9 cellular contexts compared by ENCODE assay signal in genomic region chr6:25601797-25602679, GRCh38. TPM values are rescaled to one million over a fixed set of nuclear protein-coding genes. Genes with fewer than 3 reads are reported as not detected.
A peak's percentile ranks its signal among the peaks of the same experiment; 100 is the strongest.
DNase-seq lines count a peak whose midpoint lies in the region; ATAC-seq, FAIRE-seq and TF ChIP-seq lines count a peak whose summit lies in the region.
"Had no signal": no experiment of that assay in that cellular context is flagged by ENCODE, and none has a peak within 500 bp of the region (broad histone marks: within the 10 kb centered on the region; RNA-seq: fewer than 3 reads in every experiment).

No MANE protein-coding gene starts in this region.

- 29% methylated on average over 4 of the region's 4 CpGs for WGBS in A549 (ENCODE audit: missing lambda C conversion rate)
- WGBS in body of pancreas, 2 donors, result 12 to 16% methylated on average over 4 of the region's 4 CpGs
- WGBS in HepG2 (ENCODE audit: low lambda C conversion rate), result 35% methylated on average over 4 of the region's 4 CpGs

- H3K36me3 ChIP-seq in body of pancreas (replicated peaks in 1 of 2; ENCODE audit: insufficient read depth in 1 of 2, low read depth in 2 of 2) (no peaks in the 10 kb centered on the region), HepG2 (replicated peaks in 1 of 2; ENCODE audit: control insufficient read depth in 1 of 2, insufficient read depth in 2 of 2, low read length in 2 of 2) (no peaks in the 10 kb centered on the region)

- 0 out of 3 replicates have a peak, but pooled peaks cover 2% of the 10 kb centered on the region for H3K4me1 ChIP-seq in A549
- peaks cover 8% of the 10 kb centered on the region for H3K4me1 ChIP-seq in body of pancreas
- H3K4me1 ChIP-seq in HepG2 (ENCODE audit: insufficient read depth, low read length), result peaks cover 15% of the 10 kb centered on the region

- H3K4me3 Mint-ChIP-seq in activated T-cell treated with anti-CD3 and anti-CD28 coated beads, Interleukin-2, amount 50 U/mL, for 72 hours, result no peak overlapping the region
- H3K4me3 Mint-ChIP-seq: stimulated activated naive CD8-positive, alpha-beta T cell treated with anti-CD3 and anti-CD28 coated beads, Interleukin-15, Interleukin-2, amounts not matched to agents 100 ng/mL and 50 ng/mL, for 24 hours had no signal

- no TSS peak for BruUV-seq in HepG2 (replicated peaks; lab: Mats Ljungman, UMichigan)

- no peaks in the 10 kb centered on the region for H3K27me3 Mint-ChIP-seq in activated T-cell treated with anti-CD3 and anti-CD28 coated beads, Interleukin-2, amount 50 U/mL, for 72 hours (ENCODE audit: low read depth)
- H3K27me3 Mint-ChIP-seq: stimulated activated naive CD8-positive, alpha-beta T cell treated with anti-CD3 and anti-CD28 coated beads, Interleukin-15, Interleukin-2, amounts not matched to agents 100 ng/mL and 50 ng/mL, for 24 hours had no signal

- TF ChIP-seq CTCF in A549 (IDR thresholded peaks at IDR 0.05) (peak; percentile 64), body of pancreas (IDR thresholded peaks at IDR 0.05) (peak in 6 of 7 experiments; percentile 36 to 78 (median 73)), HepG2 (CRISPR knock-in tag; IDR thresholded peaks at IDR 0.05) (peak; percentile 66)

- peak; percentile 70 to 78 for TF ChIP-seq RAD21 in A549 (conservative IDR thresholded peaks at IDR 0.05 in 1 of 2, IDR thresholded peaks at IDR 0.05 in 1 of 2)
- peak; percentile 67; the same call in 1 of the 2 replicates for TF ChIP-seq RAD21 in HepG2 (CRISPR knock-in tag; IDR thresholded peaks at IDR 0.05)

- H3K9me3 Mint-ChIP-seq in activated T-cell treated with anti-CD3 and anti-CD28 coated beads, Interleukin-2, amount 50 U/mL, for 72 hours, result no peaks in the 10 kb centered on the region
- H3K9me3 Mint-ChIP-seq: stimulated activated naive CD8-positive, alpha-beta T cell treated with anti-CD3 and anti-CD28 coated beads, Interleukin-15, Interleukin-2, amounts not matched to agents 100 ng/mL and 50 ng/mL, for 24 hours had no signal

- ATAC-seq in A549 (0 out of 6 replicates have a peak, but pooled peaks of 1 of the 2 experiments have one; percentile 40), body of pancreas (no peak), HepG2 (no peak; the same call in 2 of the 3 replicates), HG03521 (IDR thresholded peaks at IDR 0.05; ENCODE audit: unreplicated experiment) (no peak)
- no peak for ATAC-seq in activated T-cell treated with anti-CD3 and anti-CD28 coated beads, Interleukin-2, amount 50 U/mL, for 72 hours (replicated peaks in 1 of 2)

- no peaks in the 10 kb centered on the region for H3K79me2 ChIP-seq in HepG2 (ENCODE audit: insufficient read depth, low read length)

- DNase-seq in A549 (ENCODE audit: low read depth in 1 of 2, low spot score in 1 of 2), result peak; percentile 28 to 42
- no peak for DNase-seq in GM12892 (ENCODE audit: insufficient read length)
- peak; percentile 83 for DNase-seq in NCI-H345 treated with DMSO at 0.1 percent for 48 hours (lab: John Stamatoyannopoulos, UW; ENCODE audit: unreplicated experiment)
- no peak for DNase-seq in body of pancreas
- DNase-seq in HepG2 (ENCODE audit: low spot score), result peak; percentile 60
- DNase-seq in activated T-cell treated with anti-CD3 and anti-CD28 coated beads, Interleukin-2, amount 50 U/mL, for 72 hours, result no peak
- DNase-seq in activated CD4-positive, CD25-positive, alpha-beta regulatory T cell (lab: John Stamatoyannopoulos, UW), result no peak

- H3K27ac Mint-ChIP-seq in activated T-cell treated with anti-CD3 and anti-CD28 coated beads, Interleukin-2, amount 50 U/mL, for 72 hours, result no peak overlapping the region
- H3K27ac Mint-ChIP-seq: stimulated activated naive CD8-positive, alpha-beta T cell treated with anti-CD3 and anti-CD28 coated beads, Interleukin-15, Interleukin-2, amounts not matched to agents 100 ng/mL and 50 ng/mL, for 24 hours had no signal

- TF ChIP-seq EP300 in A549 (IDR thresholded peaks at IDR 0.05) (no peak), HepG2 (IDR thresholded peaks at IDR 0.05; ENCODE audit: low read depth in 2 of 2, low read length in 2 of 2) (no peak), HepG2 (CRISPR knock-in tag; IDR thresholded peaks at IDR 0.05; ENCODE audit: borderline replicate concordance) (no peak)

- no peak overlapping the region for H3K4me2 ChIP-seq in A549
- no peak overlapping the region for H3K4me2 ChIP-seq in HepG2 (ENCODE audit: low read depth, low read length)

- in situ Hi-C loops in HepG2 (cut with HindIII; ENCODE audit: extremely low pct_ligation_motif_present, low pct_unique_long_range_greater_than_20kb), result loop anchor here (5.0 kb wide), 2 partner anchors 325 to 380 kb away; partner anchors contain the start of gene CARMIL1

- H3K36me3 Mint-ChIP-seq in activated T-cell treated with anti-CD3 and anti-CD28 coated beads, Interleukin-2, amount 50 U/mL, for 72 hours (ENCODE audit: insufficient read depth in 2 of 2), result no peaks in the 10 kb centered on the region

- CTCF ChIA-PET in A549 (lab: Yijun Ruan, JAX), result interaction anchor here (0.6 to 1.8 kb wide), 7 partner anchors 10 to 378 kb away, joined by 3 to 16 read pairs (median 3); no protein-coding TSS in a partner anchor
- CTCF ChIA-PET in HepG2 (lab: Yijun Ruan, JAX; ENCODE audit: low intra/inter-chr PET ratio, low total read pairs), result interaction anchor here (1.2 to 3.6 kb wide), 7 partner anchors 46 to 378 kb away, joined by 5 to 33 read pairs (median 7); partner anchors contain the start of gene CARMIL1

- no peak overlapping the region for H2AFZ ChIP-seq in HepG2 (ENCODE audit: low read length)

- H3K27ac ChIP-seq in A549 (no peak overlapping the region), body of pancreas (no peak overlapping the region), HepG2 (ENCODE audit: extremely low read length, insufficient read depth, low read length) (no peak overlapping the region)

- TF ChIP-seq POLR2A in A549 (IDR thresholded peaks at IDR 0.05; ENCODE audit: low read length) (no peak), GM12892 (IDR thresholded peaks at IDR 0.05; ENCODE audit: low read depth, low read length) (no peak), body of pancreas (IDR thresholded peaks at IDR 0.05) (no peak), HepG2 (IDR thresholded peaks at IDR 0.05; ENCODE audit: insufficient read depth in 1 of 2, low read depth in 2 of 2, low read length in 2 of 2) (no peak)

- H3K27me3 ChIP-seq in body of pancreas, result no peaks in the 10 kb centered on the region
- no peaks in the 10 kb centered on the region for H3K27me3 ChIP-seq in HepG2 (ENCODE audit: control insufficient read depth in 1 of 2, insufficient read depth in 2 of 2, low read length in 2 of 2)

- no peaks in the 10 kb centered on the region; the same call in 1 of the 2 replicates for H4K20me1 ChIP-seq in HepG2 (ENCODE audit: insufficient read depth, low read length)

- intact Hi-C loops in body of pancreas (cut with DNase I) (no loop called here), HepG2 (cut with micrococcal nuclease; ENCODE audit: unreplicated experiment) (loop anchor here (1.0 to 2.0 kb wide), 5 partner anchors 45 to 379 kb away; no protein-coding TSS in a partner anchor)

- no peak for FAIRE-seq in A549 (lab: Jason Lieb, UNC)
- peak; percentile 27 for FAIRE-seq in GM12892 (lab: Jason Lieb, UNC)
- peak; percentile 87 for FAIRE-seq in HepG2 (lab: Jason Lieb, UNC)

- POLR2A ChIA-PET in A549 (lab: Yijun Ruan, JAX), result no interaction called here
- POLR2A ChIA-PET in HepG2 (lab: Yijun Ruan, JAX), result no interaction called here

- no peaks in the 10 kb centered on the region for H3K4me1 Mint-ChIP-seq in activated T-cell treated with anti-CD3 and anti-CD28 coated beads, Interleukin-2, amount 50 U/mL, for 72 hours (ENCODE audit: low read depth)

- H3K4me3 ChIP-seq in A549, result no peak overlapping the region
- no peak overlapping the region for H3K4me3 ChIP-seq in body of pancreas
- H3K4me3 ChIP-seq in HepG2 (replicated peaks in 1 of 3; ENCODE audit: insufficient read depth in 1 of 3, low read depth in 2 of 3, low read length in 3 of 3), result no peak overlapping the region

- H3K9me3 ChIP-seq in A549 (no peaks in the 10 kb centered on the region), body of pancreas (no peaks in the 10 kb centered on the region), HepG2 (ENCODE audit: low read length) (no peaks in the 10 kb centered on the region)

- H3K9ac ChIP-seq in HepG2 (ENCODE audit: insufficient read depth, low read depth, low read length), result no peak overlapping the region

RNA-seq across cellular contexts. Expression of gene SCGN, which starts 50.0 kb away (rescaled TPM):
- polyA plus RNA-seq in A549 (2011; rRNA removed) (0.17 TPM in 2 replicates), A549 (2017; fragmentation: RNase III; extraction: RNeasy Plus Mini Kit Qiagen cat#74134 plus additional on column Dnase treatment) (0.09 to 0.13 TPM in 2 of 3 replicates, not detected in the other), HepG2 (2011; rRNA removed) (2.1 and 2.9 TPM in 2 replicates)
- 0.04 and 0.05 TPM in 2 replicates for polyA plus RNA-seq in A549 (2012; cell fraction: cytosol; rRNA removed)
- polyA plus RNA-seq in A549 (2012; cell fraction: nucleus; rRNA removed), result 0.07 TPM in 1 of 2 replicates, not detected in the other
- polyA minus RNA-seq in A549 (2011; rRNA and poly(A)+ RNA removed), result not detected in 2 replicates
- polyA plus RNA-seq in GM12892 (2012; ENCODE audit: missing spikeins), result not detected
- total RNA-seq in body of pancreas (10 to 100 TPM; 26.7 to 38.1 TPM), HepG2 (2016; rRNA removed; fragmentation: Illumina TruSeq; extraction: Trizol) (29.0 and 45.4 TPM in 2 replicates)
- total RNA-seq in HepG2 (2016; cell fraction: cytosol; rRNA removed; fragmentation: Illumina TruSeq; extraction: Trizol; ENCODE audit: low read depth), result 4.4 and 5.6 TPM in 2 replicates
- 27.9 and 49.4 TPM in 2 replicates for total RNA-seq in HepG2 (2016; cell fraction: insoluble cytoplasmic fraction; rRNA removed; fragmentation: Illumina TruSeq; extraction: Trizol)
- 10.6 and 11.2 TPM in 2 replicates for total RNA-seq in HepG2 (2016; cell fraction: membrane; rRNA removed; fragmentation: Illumina TruSeq; extraction: Trizol)
- 10.5 and 10.7 TPM in 2 replicates for total RNA-seq in HepG2 (2016; cell fraction: nucleus; rRNA removed; fragmentation: Illumina TruSeq; extraction: Trizol)
- 2.7 and 3.3 TPM in 2 replicates for polyA plus RNA-seq in HepG2 (2011; cell fraction: cytosol; rRNA removed)
- polyA plus RNA-seq in HepG2 (2011; cell fraction: nucleus; rRNA removed), result 0.71 and 0.87 TPM in 2 replicates
- 3.0 and 8.3 TPM in 2 replicates for polyA plus RNA-seq in HepG2 (2012)
- 4.5 and 4.7 TPM in 2 replicates for polyA plus RNA-seq in HepG2 (2016; cell fraction: cytosol; fragmentation: Illumina TruSeq; extraction: Trizol; ENCODE audit: low read depth)
- 43.5 and 45.3 TPM in 2 replicates for polyA plus RNA-seq in HepG2 (2016; cell fraction: insoluble cytoplasmic fraction; fragmentation: Illumina TruSeq; extraction: Trizol; ENCODE audit: low read depth)
- 8.0 and 8.2 TPM in 2 replicates for polyA plus RNA-seq in HepG2 (2016; cell fraction: membrane; fragmentation: Illumina TruSeq; extraction: Trizol; ENCODE audit: low read depth)
- 14.9 and 15.4 TPM in 2 replicates for polyA plus RNA-seq in HepG2 (2016; cell fraction: nucleus; fragmentation: Illumina TruSeq; extraction: Trizol; ENCODE audit: insufficient read depth, low read depth)
- polyA minus RNA-seq in HepG2 (2011; rRNA and poly(A)+ RNA removed; ENCODE audit: low replicate concordance), result 2.1 TPM in 1 of 2 replicates, not detected in the other
- polyA minus RNA-seq in HepG2 (2011; cell fraction: cytosol; rRNA and poly(A)+ RNA removed), result 0.89 and 1.1 TPM in 2 replicates
- 0.52 TPM in 1 of 2 replicates, not detected in the other for polyA minus RNA-seq in HepG2 (2011; cell fraction: nucleus; rRNA and poly(A)+ RNA removed)
- total RNA-seq in activated T-cell treated with anti-CD3 and anti-CD28 coated beads, Interleukin-2, amount 50 U/mL, for 72 hours, result not detected

Comparison
In these comparisons a context has a peak if more than half of its experiments do, and no peak if none do; other contexts are left out.
1. DNase-seq: peak in A549 (2 of 2), NCI-H345 treated with DMSO at 0.1 percent for 48 hours (single experiment) and HepG2 (single experiment); none in GM12892 (single experiment), body of pancreas (0 of 4), activated T-cell treated with anti-CD3 and anti-CD28 coated beads, Interleukin-2, amount 50 U/mL, for 72 hours (0 of 2) and activated CD4-positive, CD25-positive, alpha-beta regulatory T cell (0 of 4).
2. RNA of gene SCGN, which starts 50.0 kb away (total RNA-seq): 26.7 to 38.1 TPM in body of pancreas and 4.4 to 49.4 TPM in HepG2; not detected in activated T-cell treated with anti-CD3 and anti-CD28 coated beads, Interleukin-2, amount 50 U/mL, for 72 hours; every median in the first group is over 4 times any median in the second.
3. Of the 38 proteins assayed by ChIP-seq in both HepG2 and A549: peak only in HepG2: none; only in A549: none; in both: CTCF, RAD21 and SMC3; in neither: 34; mixed calls (peak in some experiments, not most) for 1.
4. Peak in every context shown above with its lines, with median percentiles within 50 percentile points of each other: CTCF ChIP-seq.